Comparison of ENCODE assay signal across 27 cellular contexts in the genomic region with DNA sequence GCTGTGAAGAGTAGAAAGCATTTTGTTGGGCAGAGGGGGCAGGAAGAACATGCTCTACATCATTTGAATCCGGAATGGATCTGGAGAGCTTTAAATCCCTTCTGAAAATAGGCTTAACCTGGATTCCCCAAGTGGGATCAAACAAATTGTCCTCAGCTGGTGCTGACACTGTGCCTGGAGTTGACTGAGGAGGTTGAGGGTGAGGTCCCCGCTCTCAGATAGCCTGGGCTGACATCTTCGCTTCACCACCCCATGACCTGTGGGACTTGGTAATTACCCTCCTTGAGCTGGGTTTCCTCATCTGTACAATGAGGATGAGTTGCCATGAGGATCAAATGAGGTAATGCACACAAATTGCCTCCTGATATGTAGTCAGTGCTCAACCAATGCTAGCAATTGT.
DNase-seq lines count a peak whose midpoint lies in the region; ATAC-seq, FAIRE-seq and TF ChIP-seq lines count a peak whose summit lies in the region.
"Had no signal": no experiment of that assay in that cellular context is flagged by ENCODE, and none has a peak within 500 bp of the region (broad histone marks: within the 10 kb centered on the region; RNA-seq: fewer than 3 reads in every experiment).

No MANE protein-coding gene starts in this region.

- H3K27me3 Mint-ChIP-seq in activated CD8-positive, alpha-beta memory T cell treated with anti-CD3 and anti-CD28 coated beads, Interleukin-2, amount 10 ng/mL, durations not matched to agents 7 days and 5 days, result peaks cover 18% of the 10 kb centered on the region

- H3K9me3 Mint-ChIP-seq in activated CD8-positive, alpha-beta memory T cell treated with anti-CD3 and anti-CD28 coated beads, Interleukin-2, amount 10 ng/mL, durations not matched to agents 7 days and 5 days (ENCODE audit: low read depth), result no peaks in the 10 kb centered on the region

- H3K36me3 ChIP-seq in WERI-Rb-1, result no peaks in the 10 kb centered on the region
- H3K36me3 ChIP-seq: BLaER1 treated with 17β-estradiol and CSF1 and Interleukin-3, amounts not matched to agents 10 nM and 100 nM had no signal

- intact Hi-C loops in posterior vena cava (cut with DNase I), result no loop called here

- H3K4me3 Mint-ChIP-seq in activated CD8-positive, alpha-beta memory T cell treated with anti-CD3 and anti-CD28 coated beads, Interleukin-2, amount 10 ng/mL, durations not matched to agents 7 days and 5 days, result no peak overlapping the region
- H3K4me3 Mint-ChIP-seq: B cell; CD4-positive, alpha-beta T cell; CD8-positive, alpha-beta T cell had no signal

- H3K9me3 ChIP-seq in WERI-Rb-1 (ENCODE audit: severe bottlenecking), result peaks cover 7% of the 10 kb centered on the region
- H3K9me3 ChIP-seq: Caco-2 had no signal

- TF ChIP-seq CTCF in D721Med (IDR thresholded peaks at IDR 0.05; ENCODE audit: insufficient read depth, missing control alignments), result no peak
- TF ChIP-seq CTCF in WERI-Rb-1 (IDR thresholded peaks at IDR 0.05; ENCODE audit: low read depth, low read length), result no peak

- H3K4me1 Mint-ChIP-seq in activated CD8-positive, alpha-beta memory T cell treated with anti-CD3 and anti-CD28 coated beads, Interleukin-2, amount 10 ng/mL, durations not matched to agents 7 days and 5 days, result no peaks in the 10 kb centered on the region
- H3K4me1 Mint-ChIP-seq: B cell had no signal

- CTCF ChIA-PET in activated CD8-positive, alpha-beta memory T cell treated with anti-CD3 and anti-CD28 coated beads, Interleukin-2, amount 10 ng/mL, durations not matched to agents 7 days and 5 days (lab: Charles Lee), result interaction anchor here (0.8 to 1.4 kb wide), 3 partner anchors 9 to 396 kb away, joined by 3 to 5 read pairs (median 3); no protein-coding TSS in a partner anchor

- DNase-seq in D721Med (ENCODE audit: insufficient read length, low spot score), result no peak
- DNase-seq in NCI-H82 (lab: John Stamatoyannopoulos, UW), result peak; percentile 82
- peak; percentile 91 for DNase-seq in WERI-Rb-1
- peak; percentile 15 for DNase-seq in posterior vena cava (ENCODE audit: low spot score)
- no peak for DNase-seq in GM19240 (ENCODE audit: insufficient read length, low spot score)
- DNase-seq in mesenteric fat pad (ENCODE audit: low spot score), result no peak
- DNase-seq in EL, result no peak
- DNase-seq in activated CD8-positive, alpha-beta memory T cell treated with anti-CD3 and anti-CD28 coated beads, Interleukin-2, amount 10 ng/mL, durations not matched to agents 7 days and 5 days, result no peak
- DNase-seq: 8988T; AML-193; Caco-2; Calu3; CD4-positive, alpha-beta T cell; CD8-positive, alpha-beta T cell; DMS 273 treated with DMSO at 0.1 percent for 48 hours; DMS153; DMS53; DMS79; DND-41; GF-D8 had no signal

- no peak for ATAC-seq in activated CD8-positive, alpha-beta memory T cell treated with anti-CD3 and anti-CD28 coated beads, Interleukin-2, amount 10 ng/mL, durations not matched to agents 7 days and 5 days
- ATAC-seq: CD8-positive, alpha-beta T cell had no signal

- H3K4me3 ChIP-seq in WERI-Rb-1 (ENCODE audit: low read depth, low read length), result no peak overlapping the region
- H3K4me3 ChIP-seq: BLaER1 treated with 17β-estradiol and CSF1 and Interleukin-3, amounts not matched to agents 10 nM and 100 nM had no signal

- H3K36me3 Mint-ChIP-seq in activated CD8-positive, alpha-beta memory T cell treated with anti-CD3 and anti-CD28 coated beads, Interleukin-2, amount 10 ng/mL, durations not matched to agents 7 days and 5 days, result no peaks in the 10 kb centered on the region
- H3K36me3 Mint-ChIP-seq: CD8-positive, alpha-beta T cell had no signal

- peak; percentile 93 for FAIRE-seq in D721Med (lab: Jason Lieb, UNC)
- FAIRE-seq: A204.1, G401.6, GM12891, GM19239 had no signal

- H3K27me3 ChIP-seq in WERI-Rb-1 (ENCODE audit: insufficient read depth, low read depth, severe bottlenecking), result no peaks in the 10 kb centered on the region
- H3K27me3 ChIP-seq: BLaER1 treated with 17β-estradiol and CSF1 and Interleukin-3, amounts not matched to agents 10 nM and 100 nM had no signal

- H3K27ac ChIP-seq in WERI-Rb-1, result peak overlapping the region; percentile 78
- H3K27ac ChIP-seq: BLaER1 treated with 17β-estradiol and CSF1 and Interleukin-3, amounts not matched to agents 10 nM and 100 nM; C4-2B had no signal

- H3K27ac Mint-ChIP-seq in activated CD8-positive, alpha-beta memory T cell treated with anti-CD3 and anti-CD28 coated beads, Interleukin-2, amount 10 ng/mL, durations not matched to agents 7 days and 5 days, result no peak overlapping the region
- H3K27ac Mint-ChIP-seq: B cell; CD4-positive, alpha-beta T cell; CD8-positive, alpha-beta T cell had no signal

Comparison
In these comparisons a context has a peak if more than half of its experiments do, and no peak if none do; other contexts are left out.
1. DNase-seq: peak in NCI-H82 (single experiment), WERI-Rb-1 (single experiment) and posterior vena cava (single experiment); none in D721Med (single experiment), GM19240 (single experiment), mesenteric fat pad (single experiment), EL (single experiment) and activated CD8-positive, alpha-beta memory T cell treated with anti-CD3 and anti-CD28 coated beads, Interleukin-2, amount 10 ng/mL, durations not matched to agents 7 days and 5 days (single experiment).